8 cellular contexts compared by ENCODE assay signal in the genomic region with DNA sequence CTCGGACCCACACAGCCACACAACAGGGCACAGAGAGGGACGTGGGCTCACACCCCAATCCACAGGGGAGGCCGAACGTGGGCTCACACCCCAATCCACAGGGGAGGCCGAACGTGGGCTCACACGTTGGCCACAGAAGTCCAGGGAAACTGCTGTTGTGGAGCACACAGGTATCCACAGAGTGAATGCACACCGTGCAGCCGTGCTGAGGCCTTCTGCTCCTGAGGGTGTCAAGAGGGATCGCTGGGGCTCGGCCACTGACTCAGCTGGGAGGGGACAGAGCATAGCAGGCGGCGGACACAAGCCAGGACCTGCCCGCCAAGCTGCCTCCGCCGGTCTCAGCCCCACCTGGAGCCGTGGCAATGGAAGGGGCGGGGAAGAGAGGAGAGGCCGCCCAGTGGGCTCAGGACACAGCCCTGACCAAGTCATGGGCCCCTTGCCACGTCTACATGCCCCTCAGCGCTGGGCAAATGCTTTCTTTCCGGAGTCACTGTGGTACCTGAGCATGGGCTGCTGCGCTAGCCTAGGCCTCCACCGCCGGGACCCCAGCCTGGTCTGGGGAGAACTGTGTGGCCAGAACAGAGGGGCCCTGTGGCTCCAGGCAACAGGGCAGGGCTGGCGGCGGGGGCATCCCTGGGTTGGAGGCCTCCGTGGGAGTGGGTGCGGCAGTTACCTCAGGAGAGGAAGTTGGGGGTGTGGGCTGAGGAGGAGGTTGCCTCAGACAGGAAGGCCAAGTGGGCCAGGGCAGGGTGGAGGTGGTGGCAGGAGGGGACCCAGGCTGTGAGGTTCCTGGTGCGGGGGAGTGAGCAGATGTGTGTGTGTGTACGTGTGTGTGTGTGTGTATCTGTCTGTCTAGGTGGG. TPM values are rescaled to one million over a fixed set of nuclear protein-coding genes. Genes with fewer than 3 reads are reported as not detected.
A peak's percentile ranks its signal among the peaks of the same experiment; 100 is the strongest.
DNase-seq lines count a peak whose midpoint lies in the region; ATAC-seq and TF ChIP-seq lines count a peak whose summit lies in the region.

No MANE protein-coding gene starts in this region.

- no peak for TF ChIP-seq CTCF in Calu3 (IDR thresholded peaks at IDR 0.05; ENCODE audit: unreplicated experiment)

- H3K27me3 Mint-ChIP-seq in Calu3 (ENCODE audit: unreplicated experiment): no peaks in the 10 kb centered on the region
- no peaks in the 10 kb centered on the region for H3K27me3 Mint-ChIP-seq in stimulated activated naive CD8-positive, alpha-beta T cell treated with anti-CD3 and anti-CD28 coated beads, Interleukin-15, amount 100 ng/mL, for 72 hours

- DNase-seq in Calu3: peak; percentile 51
- peak; percentile 99 for DNase-seq in HPDE6-E6E7 (ENCODE audit: extremely low spot score)
- peak; percentile 17 for DNase-seq in SIG-M5 (lab: John Stamatoyannopoulos, UW)
- peak; percentile 65 for DNase-seq in activated gamma-delta T cell treated with anti-CD3 and anti-CD28 coated beads, Interleukin-2, amount 50 U/mL, for 16 hours (ENCODE audit: low read depth)
- peak; percentile 47 for DNase-seq in left kidney (ENCODE audit: low read depth, low spot score)
- peak; percentile 61 to 76 for DNase-seq in stimulated activated naive CD8-positive, alpha-beta T cell treated with anti-CD3 and anti-CD28 coated beads, Interleukin-15, amount 100 ng/mL, for 72 hours

- no TSS peak for BruUV-seq in Calu3 (replicated peaks; lab: Mats Ljungman, UMichigan)

- peaks cover 40% of the 10 kb centered on the region for H3K36me3 Mint-ChIP-seq in Calu3 (ENCODE audit: insufficient read depth, unreplicated experiment)

- CTCF ChIA-PET in Calu3 (lab: Charles Lee): interaction anchor here (1.2 to 2.1 kb wide), 3 partner anchors 10 to 45 kb away, joined by 4 to 6 read pairs (median 5); no protein-coding TSS in a partner anchor

- ATAC-seq in stimulated activated naive CD8-positive, alpha-beta T cell treated with anti-CD3 and anti-CD28 coated beads, Interleukin-15, amount 100 ng/mL, for 72 hours: peak; percentile 67
- ATAC-seq in HG03135 (IDR thresholded peaks at IDR 0.05; ENCODE audit: unreplicated experiment) (no peak), GM18502 (IDR thresholded peaks at IDR 0.05; ENCODE audit: poor library complexity, unreplicated experiment) (no peak)

- H3K9me3 Mint-ChIP-seq in Calu3 (ENCODE audit: low read depth, unreplicated experiment): no peaks in the 10 kb centered on the region
- H3K9me3 Mint-ChIP-seq in stimulated activated naive CD8-positive, alpha-beta T cell treated with anti-CD3 and anti-CD28 coated beads, Interleukin-15, amount 100 ng/mL, for 72 hours: no peaks in the 10 kb centered on the region

- H3K4me3 Mint-ChIP-seq in Calu3 (ENCODE audit: low read depth, unreplicated experiment): peak overlapping the region; percentile 73
- H3K4me3 Mint-ChIP-seq in stimulated activated naive CD8-positive, alpha-beta T cell treated with anti-CD3 and anti-CD28 coated beads, Interleukin-15, amount 100 ng/mL, for 72 hours: peak overlapping the region; percentile 87 to 88

- H3K27ac Mint-ChIP-seq in Calu3 (ENCODE audit: unreplicated experiment): peak overlapping the region; percentile 34
- peak overlapping the region; percentile 96 to 98 for H3K27ac Mint-ChIP-seq in stimulated activated naive CD8-positive, alpha-beta T cell treated with anti-CD3 and anti-CD28 coated beads, Interleukin-15, amount 100 ng/mL, for 72 hours

- intact Hi-C loops in Calu3 (cut with micrococcal nuclease; ENCODE audit: unreplicated experiment): no loop called here

- peaks cover 38% of the 10 kb centered on the region for H3K4me1 Mint-ChIP-seq in Calu3 (ENCODE audit: low read depth, unreplicated experiment)
- H3K4me1 Mint-ChIP-seq in stimulated activated naive CD8-positive, alpha-beta T cell treated with anti-CD3 and anti-CD28 coated beads, Interleukin-15, amount 100 ng/mL, for 72 hours: peaks cover 74% of the 10 kb centered on the region

RNA-seq across cellular contexts. Expression of a gene that starts 1.2 kb away (rescaled TPM):
- 15.0 and 16.5 TPM in 2 replicates for total RNA-seq in Calu3 (2022)

RNA-seq across cellular contexts. Expression of a gene that starts 21.0 kb away (rescaled TPM):
- total RNA-seq in Calu3 (2022): 30.4 and 32.6 TPM in 2 replicates

RNA-seq across cellular contexts. Expression of a gene that starts 23.8 kb away (rescaled TPM):
- total RNA-seq in Calu3 (2022): 10.3 and 14.3 TPM in 2 replicates

RNA-seq across cellular contexts. Expression of a gene that starts 31.6 kb away (rescaled TPM):
- not detected in 2 replicates for total RNA-seq in Calu3 (2022)

RNA-seq across cellular contexts. Expression of a gene that starts 40.1 kb away (rescaled TPM):
- total RNA-seq in Calu3 (2022): not detected in 2 replicates

Comparison
In these comparisons a context has a peak if more than half of its experiments do, and no peak if none do; other contexts are left out.
1. DNase-seq: peak in every context shown above with its lines; median percentile 99 in HPDE6-E6E7; 68 in stimulated activated naive CD8-positive, alpha-beta T cell treated with anti-CD3 and anti-CD28 coated beads, Interleukin-15, amount 100 ng/mL, for 72 hours; 65 in activated gamma-delta T cell treated with anti-CD3 and anti-CD28 coated beads, Interleukin-2, amount 50 U/mL, for 16 hours; 51 in Calu3; 47 in left kidney; 17 in SIG-M5.